In genomic region chr3:52860424-52860768, GRCh38 we compare ENCODE assay signal across 1 cellular context.
TF ChIP-seq lines count a peak whose summit lies in the region.

No MANE protein-coding gene starts in this region.

TF ChIP-seq in SK-N-SH, 30 proteins besides CTCF, POLR2A, EP300 and RAD21:
- TF ChIP-seq SMC3 (IDR thresholded peaks at IDR 0.05; ENCODE audit: low read depth, low read length) (no peak), RXRA (IDR thresholded peaks at IDR 0.05; ENCODE audit: borderline replicate concordance, low read depth) (no peak), USF1 (IDR thresholded peaks at IDR 0.05; ENCODE audit: borderline replicate concordance, low read depth) (no peak), ELF1 (IDR thresholded peaks at IDR 0.05) (no peak), TCF12 (IDR thresholded peaks at IDR 0.05) (no peak), ZBTB33 (IDR thresholded peaks at IDR 0.05; ENCODE audit: borderline replicate concordance, low read depth) (no peak), FOXJ3 (CRISPR knock-in tag; IDR thresholded peaks at IDR 0.05) (no peak), FOXM1 (IDR thresholded peaks at IDR 0.05; ENCODE audit: low read depth) (no peak), RFX5 (IDR thresholded peaks at IDR 0.05; ENCODE audit: low read length) (no peak), PBX3 (IDR thresholded peaks at IDR 0.05) (no peak), SIN3A (IDR thresholded peaks at IDR 0.05; ENCODE audit: borderline replicate concordance, low read depth, low read length) (no peak), RCOR1 (IDR thresholded peaks at IDR 0.05; ENCODE audit: low read length) (no peak), MEF2A (IDR thresholded peaks at IDR 0.05; ENCODE audit: borderline replicate concordance, low read depth) (no peak), GATA2 (CRISPR knock-in tag; IDR thresholded peaks at IDR 0.05) (no peak), POLR2AphosphoS5 (IDR thresholded peaks at IDR 0.05; ENCODE audit: low read depth, low read length) (no peak)
